ENCODE assay signal across 12 cellular contexts in genomic region chr11:132177106-132177505, GRCh38.
A peak's percentile ranks its signal among the peaks of the same experiment; 100 is the strongest.
DNase-seq lines count a peak whose midpoint lies in the region; ATAC-seq and TF ChIP-seq lines count a peak whose summit lies in the region.
"Had no signal": no experiment of that assay in that cellular context is flagged by ENCODE, and none has a peak within 500 bp of the region (broad histone marks: within the 10 kb centered on the region; RNA-seq: fewer than 3 reads in every experiment).

No MANE protein-coding gene starts in this region.

- no peaks in the 10 kb centered on the region for H3K4me1 Mint-ChIP-seq in endothelial cell (ENCODE audit: unreplicated experiment)
- no peaks in the 10 kb centered on the region for H3K4me1 Mint-ChIP-seq in activated CD8-positive, alpha-beta memory T cell treated with anti-CD3 and anti-CD28 coated beads, Interleukin-2, amount 10 ng/mL, durations not matched to agents 7 days and 5 days

- DNase-seq in GM03348 (ENCODE audit: low spot score) (peak; percentile 50), OCI-M1 (lab: John Stamatoyannopoulos, UW) (peak; percentile 56), endothelial cell (ENCODE audit: low spot score) (peak; percentile 33), myocyte (ENCODE audit: low read depth) (peak; percentile 79), GM10266 (ENCODE audit: extremely low spot score) (no peak), germinal center (ENCODE audit: low spot score) (no peak), NCI-H146 treated with DMSO at 0.1 percent for 48 hours (lab: John Stamatoyannopoulos, UW; ENCODE audit: unreplicated experiment) (no peak)
- DNase-seq in activated CD8-positive, alpha-beta memory T cell treated with anti-CD3 and anti-CD28 coated beads, Interleukin-2, amount 10 ng/mL, durations not matched to agents 7 days and 5 days: no peak
- DNase-seq: esophagus squamous epithelium, NCI-H69 had no signal

- no peaks in the 10 kb centered on the region for H3K36me3 Mint-ChIP-seq in endothelial cell (ENCODE audit: low read depth, unreplicated experiment)
- H3K36me3 Mint-ChIP-seq in activated CD8-positive, alpha-beta memory T cell treated with anti-CD3 and anti-CD28 coated beads, Interleukin-2, amount 10 ng/mL, durations not matched to agents 7 days and 5 days: no peaks in the 10 kb centered on the region
- H3K36me3 Mint-ChIP-seq: type B pancreatic cell had no signal

- H3K9me3 Mint-ChIP-seq in endothelial cell (ENCODE audit: unreplicated experiment): no peaks in the 10 kb centered on the region
- no peaks in the 10 kb centered on the region for H3K9me3 Mint-ChIP-seq in activated CD8-positive, alpha-beta memory T cell treated with anti-CD3 and anti-CD28 coated beads, Interleukin-2, amount 10 ng/mL, durations not matched to agents 7 days and 5 days (ENCODE audit: low read depth)
- H3K9me3 Mint-ChIP-seq: nephron, type B pancreatic cell had no signal

- no peak for ATAC-seq in activated CD8-positive, alpha-beta memory T cell treated with anti-CD3 and anti-CD28 coated beads, Interleukin-2, amount 10 ng/mL, durations not matched to agents 7 days and 5 days

- TF ChIP-seq CTCF in endothelial cell (IDR thresholded peaks at IDR 0.05; ENCODE audit: unreplicated experiment) (no peak), GM10266 (IDR thresholded peaks at IDR 0.05; ENCODE audit: control insufficient read depth, insufficient read depth, low read depth, missing control alignments) (no peak)

- no peaks in the 10 kb centered on the region for H3K27me3 Mint-ChIP-seq in endothelial cell (ENCODE audit: unreplicated experiment)
- H3K27me3 Mint-ChIP-seq in activated CD8-positive, alpha-beta memory T cell treated with anti-CD3 and anti-CD28 coated beads, Interleukin-2, amount 10 ng/mL, durations not matched to agents 7 days and 5 days: no peaks in the 10 kb centered on the region

- CTCF ChIA-PET in activated CD8-positive, alpha-beta memory T cell treated with anti-CD3 and anti-CD28 coated beads, Interleukin-2, amount 10 ng/mL, durations not matched to agents 7 days and 5 days (lab: Charles Lee): no interaction called here

- H3K4me3 Mint-ChIP-seq in endothelial cell (ENCODE audit: unreplicated experiment): no peak overlapping the region
- no peak overlapping the region for H3K4me3 Mint-ChIP-seq in activated CD8-positive, alpha-beta memory T cell treated with anti-CD3 and anti-CD28 coated beads, Interleukin-2, amount 10 ng/mL, durations not matched to agents 7 days and 5 days
- H3K4me3 Mint-ChIP-seq: nephron, type B pancreatic cell had no signal

- no peak overlapping the region for H3K27ac Mint-ChIP-seq in endothelial cell (ENCODE audit: unreplicated experiment)
- H3K27ac Mint-ChIP-seq in activated CD8-positive, alpha-beta memory T cell treated with anti-CD3 and anti-CD28 coated beads, Interleukin-2, amount 10 ng/mL, durations not matched to agents 7 days and 5 days: no peak overlapping the region
- H3K27ac Mint-ChIP-seq: nephron, type B pancreatic cell had no signal

Comparison
In these comparisons a context has a peak if more than half of its experiments do, and no peak if none do; other contexts are left out.
1. DNase-seq: peak in GM03348 (single experiment), OCI-M1 (single experiment), endothelial cell (single experiment) and myocyte (single experiment); none in GM10266 (single experiment), activated CD8-positive, alpha-beta memory T cell treated with anti-CD3 and anti-CD28 coated beads, Interleukin-2, amount 10 ng/mL, durations not matched to agents 7 days and 5 days (single experiment), germinal center (single experiment) and NCI-H146 treated with DMSO at 0.1 percent for 48 hours (single experiment).